7 cellular contexts compared by ENCODE assay signal in the genomic region with DNA sequence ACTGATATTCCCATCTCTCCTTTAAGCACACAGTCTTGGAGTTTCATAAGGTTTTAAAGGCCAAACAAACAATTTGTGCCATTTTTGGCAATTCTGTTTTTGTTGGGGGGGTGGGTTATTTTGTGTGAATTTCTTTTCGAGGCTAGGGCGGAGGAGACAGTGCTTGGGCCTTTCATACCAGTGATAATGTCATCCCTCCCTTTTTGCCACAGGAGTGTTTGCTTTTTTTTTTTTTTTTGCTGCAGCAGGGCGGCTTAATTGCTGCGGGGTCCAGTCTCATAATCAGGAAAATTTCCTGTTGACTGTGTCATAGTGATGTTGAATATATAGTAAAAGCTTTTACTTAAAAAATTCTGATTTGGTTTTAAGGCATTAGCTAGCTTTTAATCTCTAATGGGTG. TPM values are rescaled to one million over a fixed set of nuclear protein-coding genes. Genes with fewer than 3 reads are reported as not detected.
A peak's percentile ranks its signal among the peaks of the same experiment; 100 is the strongest.
DNase-seq lines count a peak whose midpoint lies in the region; ATAC-seq and TF ChIP-seq lines count a peak whose summit lies in the region.

No MANE protein-coding gene starts in this region.

- peak overlapping the region; percentile 85 for H3K27ac Mint-ChIP-seq in HFFc6

- DNase-seq in HFFc6 (no peak), hepatocyte (ENCODE audit: low spot score) (no peak), spleen (no peak), KBM-7 (no peak)
- no peak for DNase-seq in stimulated activated naive CD4-positive, alpha-beta T cell (lab: John Stamatoyannopoulos, UW)

- H3K27me3 Mint-ChIP-seq in HFFc6 (ENCODE audit: insufficient read depth): no peaks in the 10 kb centered on the region

- H3K36me3 ChIP-seq in hepatocyte (replicated peaks; ENCODE audit: insufficient read depth, low read depth): no peaks in the 10 kb centered on the region
- H3K36me3 ChIP-seq in spleen: no peaks in the 10 kb centered on the region

- H3K4me1 Mint-ChIP-seq in HFFc6 (ENCODE audit: low read depth): peaks cover 45% of the 10 kb centered on the region

- no peak for TF ChIP-seq POLR2A in spleen (IDR thresholded peaks at IDR 0.05)

- H3K27ac ChIP-seq in VCaP (peak overlapping the region; percentile 97), hepatocyte (peak overlapping the region; percentile 100), spleen (peak overlapping the region in 7 of 8 donors; percentile 98 to 100 (median 99))

- H3K4me1 ChIP-seq in hepatocyte (ENCODE audit: insufficient read depth): peaks cover 14% of the 10 kb centered on the region
- H3K4me1 ChIP-seq in spleen: peaks cover 41 to 70% (median 61%) of the 10 kb centered on the region in 6 donors

- TF ChIP-seq CTCF in HFFc6 (IDR thresholded peaks at IDR 0.05): no peak
- no peak for TF ChIP-seq CTCF in VCaP (conservative IDR thresholded peaks at IDR 0.05)
- no peak for TF ChIP-seq CTCF in hepatocyte (IDR thresholded peaks at IDR 0.05; ENCODE audit: poor library complexity)
- TF ChIP-seq CTCF in spleen (IDR thresholded peaks at IDR 0.05 in 8 of 11, conservative IDR thresholded peaks at IDR 0.05 in 3 of 11): no peak

- 11% methylated on average over 4 of the region's 4 CpGs for WGBS in hepatocyte (ENCODE audit: low lambda C conversion rate, missing lambda C conversion rate)
- WGBS in spleen, 5 donors: 15 to 29% (median 21%) methylated on average over 4 of the region's 4 CpGs

- H2AFZ ChIP-seq in hepatocyte: no peak overlapping the region

- H3K9me3 Mint-ChIP-seq in HFFc6: no peaks in the 10 kb centered on the region

- intact Hi-C loops in spleen (cut with DNase I; ENCODE audit: low total_unique reads): loop anchor here (10.0 kb wide), 1 partner anchor 80 kb away; no protein-coding TSS in a partner anchor

- H3K36me3 Mint-ChIP-seq in HFFc6 (ENCODE audit: low read depth): peaks cover 12% of the 10 kb centered on the region

- H3K4me2 ChIP-seq in hepatocyte: peak overlapping the region; percentile 92

- peaks cover 65% of the 10 kb centered on the region for H3K79me2 ChIP-seq in hepatocyte

- peaks cover 60% of the 10 kb centered on the region for H4K20me1 ChIP-seq in hepatocyte (ENCODE audit: insufficient read depth, poor library complexity, severe bottlenecking)

- H3K4me3 ChIP-seq in hepatocyte (peak overlapping the region; percentile 99), spleen (peak overlapping the region; percentile 52 to 99 (median 90))

- in situ Hi-C loops in KBM-7 (cut with MboI; ENCODE audit: low pct_unique_long_range_greater_than_20kb, low sequenced_read_pairs): no loop called here

- ATAC-seq in GM21526 (IDR thresholded peaks at IDR 0.05; ENCODE audit: low FRiP score, unreplicated experiment): no peak

- no peaks in the 10 kb centered on the region for H3K9me2 ChIP-seq in hepatocyte (replicated peaks; ENCODE audit: insufficient read depth)

- H3K9me3 ChIP-seq in hepatocyte (ENCODE audit: low read depth) (no peaks in the 10 kb centered on the region), spleen (no peaks in the 10 kb centered on the region)

- H3K27me3 ChIP-seq in hepatocyte: no peaks in the 10 kb centered on the region
- no peaks in the 10 kb centered on the region for H3K27me3 ChIP-seq in spleen (replicated peaks in 1 of 7)

- peak overlapping the region; percentile 92 for H3K4me3 Mint-ChIP-seq in HFFc6

RNA-seq across cellular contexts. Expression of gene PAFAH1B1, which starts 1.7 kb away (rescaled TPM):
- total RNA-seq in HFFc6 (2021; fragmentation: NEBNext Ultra II Directional; extraction: Animal tissue kit (Norgen Biotek cat#: 25700)): 100 to 1,000 TPM; 159 to 186 (median 167) TPM
- 91.8 and 98.5 TPM in 2 replicates for total RNA-seq in hepatocyte
- polyA plus RNA-seq in hepatocyte: 37.5 and 47.0 TPM in 2 replicates
- total RNA-seq in spleen: 100 to 1,000 TPM; 101 to 175 (median 117) TPM
- polyA plus RNA-seq in spleen: 10 to 100 TPM; 20.8 to 34.5 (median 30.8) TPM
